8 cellular contexts compared by ENCODE assay signal in the genomic region with DNA sequence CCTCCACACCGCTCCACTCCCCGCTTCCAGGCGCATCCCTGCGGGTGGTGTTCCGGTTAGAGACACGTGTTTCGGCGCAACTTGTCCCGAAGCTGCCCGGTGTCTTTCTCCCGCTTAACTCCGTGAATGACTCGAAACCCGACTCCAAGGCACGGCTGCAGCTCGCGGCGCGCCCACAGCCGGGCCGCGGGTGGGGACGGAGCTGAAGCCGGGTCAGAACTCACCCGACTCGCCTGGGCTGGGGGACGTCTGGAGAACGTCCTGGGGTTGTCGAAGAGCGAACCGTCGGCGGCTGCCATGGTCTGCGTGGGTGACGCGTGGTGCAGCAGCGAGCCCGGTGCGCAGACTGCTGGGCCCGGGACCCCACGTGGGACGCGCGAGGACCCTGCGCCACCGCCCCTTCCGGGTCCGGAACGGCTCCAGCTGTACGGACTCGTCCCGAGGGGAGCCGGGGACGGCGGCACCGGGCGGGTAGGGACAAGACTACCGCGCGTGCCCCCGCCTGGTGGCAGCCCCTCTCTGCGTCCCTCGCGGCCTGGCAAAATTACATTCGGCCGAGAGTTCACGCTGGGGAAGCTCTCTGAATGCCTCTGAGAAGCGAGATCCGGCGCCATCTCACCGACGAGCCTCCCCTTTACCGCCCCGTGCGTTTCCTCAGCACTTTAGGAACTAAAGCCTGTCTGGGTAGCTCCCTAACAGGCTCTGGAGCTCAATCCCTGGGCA. TPM values are rescaled to one million over a fixed set of nuclear protein-coding genes. Genes with fewer than 3 reads are reported as not detected.
DNase-seq lines count a peak whose midpoint lies in the region; ATAC-seq, FAIRE-seq and TF ChIP-seq lines count a peak whose summit lies in the region.

A gene (minus strand): TSS at position 348 of the 723 bp plus-strand sequence. CDS start 49 bp downstream, at position 299.

- no peaks in the 10 kb centered on the region for H3K36me3 ChIP-seq in astrocyte (ENCODE audit: insufficient read depth, low read length)
- no peaks in the 10 kb centered on the region for H3K36me3 ChIP-seq in vagina

- DNase-seq in NCI-H1105 treated with DMSO at 0.1 percent for 48 hours (lab: John Stamatoyannopoulos, UW) (peak; percentile 61), T-helper 9 cell (peak; percentile 79), astrocyte (ENCODE audit: low read depth) (peak; percentile 71), hepatic stellate cell (ENCODE audit: low spot score) (peak; percentile 86), renal cortical epithelial cell (ENCODE audit: low read depth) (peak; percentile 34), vagina (ENCODE audit: extremely low spot score in 2 of 2) (no peak)

- intact Hi-C loops in vagina (cut with DNase I) = loop anchor here (10.0 kb wide), 1 partner anchor 205 kb away; a partner anchor contains a TSS

- H4K20me1 ChIP-seq in astrocyte (ENCODE audit: insufficient read depth, low read length) = peaks cover 60% of the 10 kb centered on the region

- TF ChIP-seq CTCF in GM12872 (IDR thresholded peaks at IDR 0.05; ENCODE audit: insufficient read depth, low read depth, low read length) (0 out of 3 replicates have a peak, but pooled peaks have one; percentile 3), astrocyte (IDR thresholded peaks at IDR 0.05; ENCODE audit: insufficient read depth, low read depth, low read length) (no peak), vagina (IDR thresholded peaks at IDR 0.05) (no peak)

- peaks cover 23% of the 10 kb centered on the region for H3K4me1 Mint-ChIP-seq in astrocyte (ENCODE audit: low read depth, unreplicated experiment)

- H3K36me3 Mint-ChIP-seq in astrocyte (ENCODE audit: low read depth, unreplicated experiment) = no peaks in the 10 kb centered on the region

- H3K79me2 ChIP-seq in astrocyte (ENCODE audit: insufficient read depth, low read length) = peaks cover 94% of the 10 kb centered on the region

- H3K4me3 ChIP-seq in astrocyte (ENCODE audit: insufficient read depth, low read depth, low read length) (peak within 1 kb of the TSS; percentile 93), vagina (peak within 1 kb of the TSS; percentile 89 to 98)

- H3K9me3 Mint-ChIP-seq in astrocyte (ENCODE audit: unreplicated experiment) = peaks cover 2% of the 10 kb centered on the region

- H3K9me3 ChIP-seq in astrocyte (ENCODE audit: insufficient read depth, low read depth, low read length) = no peaks in the 10 kb centered on the region
- H3K9me3 ChIP-seq in vagina = no peaks in the 10 kb centered on the region

- FAIRE-seq in astrocyte (lab: Jason Lieb, UNC) = no peak

- no peaks in the 10 kb centered on the region for H3K27me3 Mint-ChIP-seq in astrocyte (ENCODE audit: low read depth, unreplicated experiment)

- H3K27me3 ChIP-seq in astrocyte (ENCODE audit: insufficient read depth, low read length) (no peaks in the 10 kb centered on the region), vagina (no peaks in the 10 kb centered on the region)

- H3K9ac ChIP-seq in astrocyte (ENCODE audit: low read length) = peak within 1 kb of the TSS; percentile 99

- ATAC-seq in HG02623 (IDR thresholded peaks at IDR 0.05; ENCODE audit: unreplicated experiment) = peak; percentile 70

- peak within 1 kb of the TSS; percentile 99 for H3K4me3 Mint-ChIP-seq in astrocyte (ENCODE audit: unreplicated experiment)

- H3K4me1 ChIP-seq in astrocyte (ENCODE audit: insufficient read depth, low read length) = peaks cover 21% of the 10 kb centered on the region
- peaks cover 52% of the 10 kb centered on the region for H3K4me1 ChIP-seq in vagina

- peak within 1 kb of the TSS; percentile 94 for H2AFZ ChIP-seq in astrocyte (ENCODE audit: low read depth, low read length)

- H3K4me2 ChIP-seq in astrocyte (ENCODE audit: low read length) = peak within 1 kb of the TSS; percentile 96

- peak within 1 kb of the TSS; percentile 97 for H3K27ac ChIP-seq in astrocyte (ENCODE audit: low read depth, low read length)
- H3K27ac ChIP-seq in vagina = peak within 1 kb of the TSS; percentile 96

- peak within 1 kb of the TSS; percentile 92 for H3K27ac Mint-ChIP-seq in astrocyte (ENCODE audit: unreplicated experiment)

- no peak for TF ChIP-seq POLR2A in vagina (IDR thresholded peaks at IDR 0.05)

RNA-seq across cellular contexts. Expression of the gene that starts here (rescaled TPM):
- total RNA-seq in astrocyte (20.2 and 20.5 TPM in 2 replicates), renal cortical epithelial cell (14.9 and 23.3 TPM in 2 replicates), vagina (17.9 TPM)

Comparison
In these comparisons a context has a peak if more than half of its experiments do, and no peak if none do; other contexts are left out.
1. DNase-seq: peak in NCI-H1105 treated with DMSO at 0.1 percent for 48 hours (single experiment), T-helper 9 cell (single experiment), astrocyte (single experiment), hepatic stellate cell (single experiment) and renal cortical epithelial cell (single experiment); none in vagina (0 of 2).